Comparison of ENCODE assay signal across 7 cellular contexts in the genomic region with DNA sequence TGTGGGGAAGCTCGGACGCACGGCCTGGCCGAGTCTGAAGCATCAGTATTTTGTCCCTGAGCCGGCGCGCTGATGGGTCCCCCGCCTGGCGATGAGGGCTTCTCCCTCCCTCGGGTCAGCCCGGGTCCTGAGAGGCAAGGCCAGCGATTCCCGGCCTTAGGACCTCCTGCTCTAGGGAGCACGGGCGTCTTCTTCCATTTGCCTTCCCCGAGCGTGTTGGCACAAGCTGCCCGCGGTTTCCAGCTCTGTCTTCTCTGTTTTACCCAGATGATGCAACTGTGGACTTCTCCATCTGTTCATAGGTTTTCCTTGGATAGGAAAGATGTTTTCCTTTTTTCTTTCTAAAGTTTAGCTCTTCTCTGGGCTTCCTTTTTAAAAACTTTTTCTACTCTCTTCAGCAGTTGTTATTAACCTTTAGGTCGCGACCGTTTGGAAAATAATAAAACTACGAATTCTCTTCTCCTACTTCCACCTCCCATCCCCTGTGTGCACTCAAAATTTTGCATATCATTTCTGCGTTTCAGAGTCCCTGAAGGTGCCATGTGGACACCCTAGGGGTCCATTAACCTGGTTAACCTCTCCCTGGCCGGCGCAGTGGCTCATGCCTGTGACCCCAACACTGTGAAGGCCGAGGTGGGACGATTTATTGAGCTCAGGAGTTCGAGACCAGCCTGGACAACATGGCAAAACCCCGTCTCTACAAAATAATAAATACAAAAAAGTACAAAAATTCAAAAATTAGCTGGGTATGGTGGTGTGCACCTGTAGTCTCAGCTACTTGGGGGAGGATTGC. TPM values are rescaled to one million over a fixed set of nuclear protein-coding genes. Genes with fewer than 3 reads are reported as not detected.
DNase-seq lines count a peak whose midpoint lies in the region; ATAC-seq and TF ChIP-seq lines count a peak whose summit lies in the region.

No MANE protein-coding gene starts in this region.

- H2AFZ ChIP-seq in GM23248 = peak overlapping the region; percentile 68
- peak overlapping the region; percentile 84 for H2AFZ ChIP-seq in PC-9

- peak overlapping the region; percentile 87 for H3K27ac Mint-ChIP-seq in endothelial cell (ENCODE audit: unreplicated experiment)
- peak overlapping the region; percentile 97 for H3K27ac Mint-ChIP-seq in neural crest cell (ENCODE audit: unreplicated experiment)

- BruUV-seq in PC-9 (replicated peaks; lab: Mats Ljungman, UMichigan) = TSS peak; percentile 80

- peak overlapping the region; percentile 87 for H3K4me3 ChIP-seq in GM23248
- H3K4me3 ChIP-seq in PC-9 = peak overlapping the region; percentile 82

- H3K79me2 ChIP-seq in GM23248 (ENCODE audit: insufficient read depth) = peaks cover 36% of the 10 kb centered on the region
- peaks cover 30% of the 10 kb centered on the region for H3K79me2 ChIP-seq in PC-9 (ENCODE audit: low read depth)

- in situ Hi-C loops in GM23248 (cut with MboI) = no loop called here

- H3K27me3 Mint-ChIP-seq in endothelial cell (ENCODE audit: unreplicated experiment) (peaks cover 10% of the 10 kb centered on the region), neural crest cell (ENCODE audit: low read depth) (no peaks in the 10 kb centered on the region)

- H3K4me1 Mint-ChIP-seq in endothelial cell (ENCODE audit: unreplicated experiment) (peaks cover 19% of the 10 kb centered on the region), neural crest cell (peaks cover 34% of the 10 kb centered on the region)

- H3K4me3 Mint-ChIP-seq in endothelial cell (ENCODE audit: unreplicated experiment) (peak overlapping the region; percentile 91), neural crest cell (peak overlapping the region; percentile 90)

- POLR2A ChIA-PET in PC-9 (lab: Charles Lee; ENCODE audit: unreplicated experiment) = interaction anchor here (0.7 to 0.8 kb wide), 3 partner anchors 38 to 1261 kb away, joined by 3 to 11 read pairs (median 4); a partner anchor contains a TSS

- 11 to 12% methylated on average over 30 of the region's 30 CpGs for WGBS in GM23248 (ENCODE audit: low coverage in 1 of 2, low lambda C conversion rate in 2 of 2, missing lambda C conversion rate in 2 of 2), 2 experiments

- CTCF ChIA-PET in PC-9 (lab: Charles Lee) = interaction anchor here (0.6 kb wide), 1 partner anchor 38 kb away, joined by 3 read pairs; a partner anchor contains a TSS

- ATAC-seq in HG02938 (IDR thresholded peaks at IDR 0.05; ENCODE audit: unreplicated experiment) = no peak

- H3K36me3 Mint-ChIP-seq in endothelial cell (ENCODE audit: low read depth, unreplicated experiment) (peaks cover 5% of the 10 kb centered on the region), neural crest cell (ENCODE audit: low read depth) (no peaks in the 10 kb centered on the region)

- peak overlapping the region; percentile 71 for H3K4me2 ChIP-seq in GM23248 (ENCODE audit: unreplicated experiment)
- peak overlapping the region; percentile 79 for H3K4me2 ChIP-seq in PC-9

- H3K4me1 ChIP-seq in GM23248 (ENCODE audit: insufficient read depth) = peaks cover 28% of the 10 kb centered on the region
- H3K4me1 ChIP-seq in PC-9 (replicated peaks; ENCODE audit: insufficient read depth) = peaks cover 20% of the 10 kb centered on the region

- DNase-seq in GM23248 (peak; percentile 87), PC-9 (no peak), endothelial cell (ENCODE audit: low spot score) (no peak), neural crest cell (ENCODE audit: low read depth, low spot score) (no peak), cerebellum (ENCODE audit: low spot score) (no peak), putamen (ENCODE audit: low spot score) (no peak)

- H3F3A ChIP-seq in GM23248 (ENCODE audit: insufficient read depth) (peaks cover 17% of the 10 kb centered on the region), PC-9 (ENCODE audit: insufficient read depth, low read depth) (peaks cover 10% of the 10 kb centered on the region; the same call in 1 of the 2 replicates)

- H4K20me1 ChIP-seq in GM23248 (ENCODE audit: insufficient read depth) (no peaks in the 10 kb centered on the region), PC-9 (ENCODE audit: insufficient read depth) (no peaks in the 10 kb centered on the region)

- intact Hi-C loops in PC-9 (cut with micrococcal nuclease; ENCODE audit: unreplicated experiment) = loop anchor here (1.0 to 2.0 kb wide), 3 partner anchors 38 to 191 kb away; a partner anchor contains a TSS

- H3K27me3 ChIP-seq in GM23248 (replicated peaks; ENCODE audit: insufficient read depth) (no peaks in the 10 kb centered on the region), PC-9 (ENCODE audit: insufficient read depth, low read depth) (no peaks in the 10 kb centered on the region)

- H3K9me3 ChIP-seq in GM23248 (ENCODE audit: low read depth) (no peaks in the 10 kb centered on the region), PC-9 (ENCODE audit: insufficient read depth, low read depth) (no peaks in the 10 kb centered on the region)

- H3K9me2 ChIP-seq in GM23248 (ENCODE audit: insufficient read depth) (no peaks in the 10 kb centered on the region), PC-9 (ENCODE audit: insufficient read depth) (no peaks in the 10 kb centered on the region)

- TF ChIP-seq CTCF in PC-9 (conservative IDR thresholded peaks at IDR 0.05) (no peak), endothelial cell (IDR thresholded peaks at IDR 0.05; ENCODE audit: unreplicated experiment) (peak; percentile 3), neural crest cell (conservative IDR thresholded peaks at IDR 0.05) (no peak)

- H3K36me3 ChIP-seq in GM23248 (ENCODE audit: low read depth) (no peaks in the 10 kb centered on the region), PC-9 (ENCODE audit: low read depth) (no peaks in the 10 kb centered on the region)

- H3K27ac ChIP-seq in GM23248 = peak overlapping the region; percentile 97
- peak overlapping the region; percentile 91 for H3K27ac ChIP-seq in PC-9

- H3K9me3 Mint-ChIP-seq in endothelial cell (ENCODE audit: unreplicated experiment) = no peaks in the 10 kb centered on the region
- no peaks in the 10 kb centered on the region for H3K9me3 Mint-ChIP-seq in neural crest cell

- peak overlapping the region; percentile 91 for H3K9ac ChIP-seq in GM23248

RNA-seq across cellular contexts. Expression of a gene that starts 1.4 kb away (rescaled TPM):
- 22.8 and 37.6 TPM in 2 replicates for total RNA-seq in GM23248 (2014; rRNA removed; shearing (Covaris generic))
- polyA plus RNA-seq in GM23248 (2016; fragmentation: Nextera tagmentation; extraction: Ambion mirVana) = 12.6 and 13.1 TPM in 2 replicates
- 17.6 and 17.7 TPM in 2 replicates for total RNA-seq in PC-9 (2021)
- total RNA-seq in endothelial cell (ENCODE audit: unreplicated experiment) = 34.5 TPM
- 28.4 and 40.2 TPM in 2 replicates for total RNA-seq in neural crest cell
- 22.1 TPM for total RNA-seq in cerebellum

RNA-seq across cellular contexts. Expression of a gene that starts 37.7 kb away (rescaled TPM):
- total RNA-seq in GM23248 (2014; rRNA removed; shearing (Covaris generic)) = 21.6 and 26.8 TPM in 2 replicates
- polyA plus RNA-seq in GM23248 (2016; fragmentation: Nextera tagmentation; extraction: Ambion mirVana) = 7.5 and 8.3 TPM in 2 replicates
- total RNA-seq in PC-9 (2021) (4.2 and 5.4 TPM in 2 replicates), endothelial cell (ENCODE audit: unreplicated experiment) (16.5 TPM), neural crest cell (23.9 and 24.9 TPM in 2 replicates), cerebellum (7.2 TPM)
